In genomic region chr11:36376315-36376887, GRCh38 we compare ENCODE assay signal across 8 cellular contexts.
DNase-seq lines count a peak whose midpoint lies in the region; ATAC-seq, FAIRE-seq and TF ChIP-seq lines count a peak whose summit lies in the region.

No MANE protein-coding gene starts in this region.

- H3K9me3 Mint-ChIP-seq in endodermal cell, result peaks cover 5% of the 10 kb centered on the region

- H3K36me3 Mint-ChIP-seq in endodermal cell (ENCODE audit: low read depth), result no peaks in the 10 kb centered on the region

- H3K27ac ChIP-seq in RWPE2 (ENCODE audit: poor library complexity, severe bottlenecking) (peak overlapping the region; percentile 74), endodermal cell (ENCODE audit: low read depth, low read length) (no peak overlapping the region)

- H3K4me1 ChIP-seq in RWPE2 (ENCODE audit: insufficient read depth, poor library complexity, severe bottlenecking), result peaks cover 38% of the 10 kb centered on the region
- peaks cover 12% of the 10 kb centered on the region for H3K4me1 ChIP-seq in endodermal cell (ENCODE audit: control insufficient read depth, insufficient read depth, low read length)
- H3K4me1 ChIP-seq in mucosa of descending colon (ENCODE audit: low read depth), result peaks cover 24% of the 10 kb centered on the region

- H3K27me3 Mint-ChIP-seq in endodermal cell (ENCODE audit: insufficient read depth), result peaks cover 79% of the 10 kb centered on the region

- H3K9me3 ChIP-seq in RWPE2 (ENCODE audit: severe bottlenecking), result no peaks in the 10 kb centered on the region
- H3K9me3 ChIP-seq in endodermal cell (ENCODE audit: control insufficient read depth, low read length), result no peaks in the 10 kb centered on the region
- H3K9me3 ChIP-seq in mucosa of descending colon, result no peaks in the 10 kb centered on the region

- DNase-seq in RWPE2 (ENCODE audit: low spot score) (no peak), endodermal cell (peak; percentile 82), mucosa of descending colon (peak; percentile 76 to 83 (median 77)), urothelium cell line (ENCODE audit: low spot score) (peak; percentile 70), NCI-H446 (lab: John Stamatoyannopoulos, UW) (no peak)

- peak; percentile 3 for ATAC-seq in GM19438 (IDR thresholded peaks at IDR 0.05; ENCODE audit: low read depth, unreplicated experiment)
- ATAC-seq in RWPE2 (ENCODE audit: low read depth), result peak; percentile 39
- ATAC-seq in mucosa of descending colon, result peak; percentile 54
- no peak for ATAC-seq in GM18873 (IDR thresholded peaks at IDR 0.05; ENCODE audit: low FRiP score, unreplicated experiment)
- no peak for ATAC-seq in HG02798 (IDR thresholded peaks at IDR 0.05; ENCODE audit: poor library complexity, unreplicated experiment)

- peaks cover 36% of the 10 kb centered on the region for H3K36me3 ChIP-seq in RWPE2 (ENCODE audit: low read depth)
- no peaks in the 10 kb centered on the region for H3K36me3 ChIP-seq in endodermal cell (ENCODE audit: control insufficient read depth, insufficient read depth, low read length)
- H3K36me3 ChIP-seq in mucosa of descending colon (ENCODE audit: low read depth), result no peaks in the 10 kb centered on the region

- no peak overlapping the region for H3K27ac Mint-ChIP-seq in endodermal cell

- peak overlapping the region; percentile 71 for H3K4me3 Mint-ChIP-seq in endodermal cell

- peaks cover 22% of the 10 kb centered on the region for H3K4me1 Mint-ChIP-seq in endodermal cell

- TF ChIP-seq CTCF in RWPE2 (IDR thresholded peaks at IDR 0.05; ENCODE audit: poor library complexity, severe bottlenecking), result no peak
- no peak for TF ChIP-seq CTCF in endodermal cell (conservative IDR thresholded peaks at IDR 0.05)
- no peak for TF ChIP-seq CTCF in mucosa of descending colon (IDR thresholded peaks at IDR 0.05)

- peak overlapping the region; percentile 38 for H3K9ac ChIP-seq in endodermal cell (ENCODE audit: extremely low read depth, low read length, poor library complexity, severe bottlenecking)

- H3K4me3 ChIP-seq in RWPE2 (ENCODE audit: severe bottlenecking) (peak overlapping the region; percentile 89), endodermal cell (ENCODE audit: low read length) (peak overlapping the region; percentile 87), mucosa of descending colon (peak overlapping the region; percentile 61)

- H3K27me3 ChIP-seq in RWPE2 (ENCODE audit: insufficient read depth, poor library complexity, severe bottlenecking) (no peaks in the 10 kb centered on the region), endodermal cell (ENCODE audit: control insufficient read depth, insufficient read depth, low read length, poor library complexity, severe bottlenecking) (peaks cover 17% of the 10 kb centered on the region)

- intact Hi-C loops in mucosa of descending colon (cut with DNase I, micrococcal nuclease), result no loop called here

- no peak for FAIRE-seq in urothelium cell line (lab: Jason Lieb, UNC)

- 0 to 1% methylated on average over 25 to 45 of the region's 46 CpGs for WGBS in endodermal cell (ENCODE audit: insufficient coverage in 1 of 2, insufficient read length in 1 of 2), 2 experiments

Comparison
In these comparisons a context has a peak if more than half of its experiments do, and no peak if none do; other contexts are left out.
1. ATAC-seq: peak in GM19438 (single experiment), RWPE2 (single experiment) and mucosa of descending colon (single experiment); none in GM18873 (single experiment) and HG02798 (single experiment).
2. DNase-seq: peak in endodermal cell (single experiment), mucosa of descending colon (3 of 3) and urothelium cell line (single experiment); none in RWPE2 (single experiment) and NCI-H446 (0 of 2).
3. Peak in every context shown above with its lines, with median percentiles within 50 percentile points of each other: H3K4me3 ChIP-seq.